Comparison of ENCODE assay signal across 9 cellular contexts in genomic region chr1:116167625-116168276, GRCh38. TPM values are rescaled to one million over a fixed set of nuclear protein-coding genes. Genes with fewer than 3 reads are reported as not detected.
DNase-seq lines count a peak whose midpoint lies in the region; ATAC-seq and TF ChIP-seq lines count a peak whose summit lies in the region.
"Had no signal": no experiment of that assay in that cellular context is flagged by ENCODE, and none has a peak within 500 bp of the region (broad histone marks: within the 10 kb centered on the region; RNA-seq: fewer than 3 reads in every experiment).

No MANE protein-coding gene starts in this region.

- peaks cover 16% of the 10 kb centered on the region for H3K4me1 Mint-ChIP-seq in T-helper 17 cell

- H3K4me3 ChIP-seq in foreskin fibroblast (ENCODE audit: low read depth in 1 of 2, low read length in 2 of 2): peak overlapping the region; percentile 44 to 55
- peak overlapping the region; percentile 52 for H3K4me3 ChIP-seq in trophoblast cell (ENCODE audit: low read depth, low read length)

- DNase-seq in GM13976 (ENCODE audit: low spot score): peak; percentile 40
- no peak for DNase-seq in T-helper 17 cell
- peak in 1 of 2 donors; percentile 54 for DNase-seq in foreskin fibroblast
- DNase-seq in trophoblast cell: peak in 1 of 2 donors; percentile 23
- no peak for DNase-seq in NCI-H345 (lab: John Stamatoyannopoulos, UW)
- no peak for DNase-seq in effector CD4-positive, alpha-beta T cell
- no peak for DNase-seq in cerebellar nuclear complex (lab: John Stamatoyannopoulos, UW)

- peak overlapping the region; percentile 23 for H2BK5ac ChIP-seq in trophoblast cell (ENCODE audit: low read depth, low read length, poor library complexity)

- peak overlapping the region; percentile 88 for H4K91ac ChIP-seq in trophoblast cell (ENCODE audit: low read depth, low read length)

- peak overlapping the region; percentile 52 for H3K14ac ChIP-seq in trophoblast cell (ENCODE audit: low read length)

- H2AFZ ChIP-seq in trophoblast cell (ENCODE audit: insufficient read depth, low read length, poor library complexity): peak overlapping the region; percentile 94

- no peaks in the 10 kb centered on the region for H3K9me3 ChIP-seq in T-helper 17 cell (ENCODE audit: control insufficient read depth, low read length, poor library complexity, severe bottlenecking)
- no peaks in the 10 kb centered on the region for H3K9me3 ChIP-seq in trophoblast cell (ENCODE audit: insufficient read depth, low read depth, low read length)

- H3K36me3 Mint-ChIP-seq in T-helper 17 cell (ENCODE audit: low read depth): no peaks in the 10 kb centered on the region

- peaks cover 4% of the 10 kb centered on the region for H3K27me3 Mint-ChIP-seq in T-helper 17 cell

- peaks cover 6% of the 10 kb centered on the region for H3K79me1 ChIP-seq in trophoblast cell (ENCODE audit: low read length)

- no peaks in the 10 kb centered on the region for H3K27me3 ChIP-seq in trophoblast cell (ENCODE audit: insufficient read depth, low read length)

- no peak overlapping the region for H3K27ac ChIP-seq in trophoblast cell (ENCODE audit: low read depth, low read length)

- H4K8ac ChIP-seq in trophoblast cell (ENCODE audit: low read depth, low read length): peak overlapping the region; percentile 89

- TF ChIP-seq CTCF in GM13976 (IDR thresholded peaks at IDR 0.05; ENCODE audit: borderline replicate concordance, control extremely low read depth, extremely low read depth, insufficient read depth, missing control alignments): no peak
- no peak for TF ChIP-seq CTCF in foreskin fibroblast (IDR thresholded peaks at IDR 0.05; ENCODE audit: low read depth, low read length)

- H3K23ac ChIP-seq in trophoblast cell (ENCODE audit: low read length): no peak overlapping the region

- ATAC-seq in T-helper 17 cell (no peak), HG03039 (IDR thresholded peaks at IDR 0.05; ENCODE audit: unreplicated experiment) (no peak)

- peaks cover 9 to 12% of the 10 kb centered on the region in 2 experiments for H3K4me1 ChIP-seq in trophoblast cell (ENCODE audit: control insufficient read depth in 1 of 2, insufficient read depth in 2 of 2, low read length in 2 of 2)

- H3K27ac Mint-ChIP-seq in T-helper 17 cell: peak overlapping the region; percentile 86

- H4K12ac ChIP-seq in trophoblast cell (ENCODE audit: low read depth, low read length): peak overlapping the region; percentile 61

- no CpG with 5 or more reads among the region's 35 CpGs for WGBS in trophoblast cell (ENCODE audit: extremely low coverage, insufficient coverage, insufficient read length)

- H2BK12ac ChIP-seq in trophoblast cell (ENCODE audit: low read length): peak overlapping the region; percentile 28

- in situ Hi-C loops in GM13976 (cut with MboI; ENCODE audit: low sequenced_read_pairs, unreplicated experiment): no loop called here

- peak overlapping the region; percentile 62 for H2BK120ac ChIP-seq in trophoblast cell (ENCODE audit: insufficient read depth, low read length, poor library complexity)

- H3K4ac ChIP-seq in trophoblast cell (ENCODE audit: low read depth, low read length): peak overlapping the region; percentile 19

- peak overlapping the region; percentile 90 for H3K4me3 Mint-ChIP-seq in T-helper 17 cell

- H3K18ac ChIP-seq in trophoblast cell (ENCODE audit: low read length): peak overlapping the region; percentile 51

- H3K9ac ChIP-seq in trophoblast cell (ENCODE audit: low read length): no peak overlapping the region

- peak overlapping the region; percentile 62 for H3K4me2 ChIP-seq in trophoblast cell (ENCODE audit: low read length)

- no peak overlapping the region for H2AK5ac ChIP-seq in trophoblast cell (ENCODE audit: low read length)

- H3K36me3 ChIP-seq in trophoblast cell (ENCODE audit: control insufficient read depth in 1 of 2, insufficient read depth in 2 of 2, low read length in 2 of 2): no peaks in the 10 kb centered on the region

- no peaks in the 10 kb centered on the region for H3K79me2 ChIP-seq in trophoblast cell (ENCODE audit: control insufficient read depth, insufficient read depth, low read length, poor library complexity)

RNA-seq across cellular contexts. Expression of gene MAB21L3, which starts 56.6 kb away (rescaled TPM):
- total RNA-seq in T-helper 17 cell: not detected
- polyA plus RNA-seq in trophoblast cell (2013): 0.55 and 0.68 TPM in 2 replicates
- total RNA-seq: SK-MEL-5 had no signal
